In genomic region chr9:114300846-114301797, GRCh38 we compare ENCODE assay signal across 28 cellular contexts. TPM values are rescaled to one million over a fixed set of nuclear protein-coding genes. Genes with fewer than 3 reads are reported as not detected.
DNase-seq lines count a peak whose midpoint lies in the region; FAIRE-seq and TF ChIP-seq lines count a peak whose summit lies in the region.
"Had no signal": no experiment of that assay in that cellular context is flagged by ENCODE, and none has a peak within 500 bp of the region (broad histone marks: within the 10 kb centered on the region; RNA-seq: fewer than 3 reads in every experiment).

No MANE protein-coding gene starts in this region.

- H3K9me3 Mint-ChIP-seq in nephron progenitor cell = peaks cover 8% of the 10 kb centered on the region
- H3K9me3 Mint-ChIP-seq: activated naive CD4-positive, alpha-beta T cell treated with anti-CD3 and anti-CD28 coated beads for 36 hours had no signal

- H3K27ac ChIP-seq in adrenal gland (no peak overlapping the region), tibial artery (no peak overlapping the region)
- H3K27ac ChIP-seq: A549, dorsolateral prefrontal cortex, right lobe of liver, SK-N-MC had no signal

- peak overlapping the region; percentile 45 for H3K27ac Mint-ChIP-seq in nephron progenitor cell
- H3K27ac Mint-ChIP-seq: activated naive CD4-positive, alpha-beta T cell treated with anti-CD3 and anti-CD28 coated beads for 36 hours; T-helper 17 cell had no signal

- no peaks in the 10 kb centered on the region for H3K4me1 ChIP-seq in adrenal gland (replicated peaks in 1 of 2)
- H3K4me1 ChIP-seq in tibial artery = peaks cover 0 to 6% (median 0%) of the 10 kb centered on the region in 4 donors
- H3K4me1 ChIP-seq: A549 had no signal

- DNase-seq in activated T-cell treated with anti-CD3 and anti-CD28 coated beads, Interleukin-2, amount 50 U/mL, for 48 hours = peak; percentile 3 to 5
- no peak for DNase-seq in activated T-cell treated with anti-CD3 and anti-CD28 coated beads for 4 hours
- DNase-seq in adrenal gland = peak in 4 of 7 donors; percentile 7 to 35 (median 11)
- DNase-seq in nephron progenitor cell = no peak
- DNase-seq in tibial artery = peak; percentile 14 to 51
- no peak for DNase-seq in NCI-H1436 treated with DMSO at 0.1 percent for 48 hours (lab: John Stamatoyannopoulos, UW)
- DNase-seq in D721Med (ENCODE audit: insufficient read length, low spot score) = no peak
- DNase-seq in NCI-H526 treated with DMSO at 0.1 percent for 48 hours (lab: John Stamatoyannopoulos, UW) = no peak
- DNase-seq: activated CD4-positive, alpha-beta T cell treated with anti-CD3 and anti-CD28 coated beads, Interleukin-2, amount 50 U/mL, for 1 hour; activated naive CD4-positive, alpha-beta T cell treated with anti-CD3 and anti-CD28 coated beads for 36 hours; caudate nucleus; COR-L47; DND-41; KG1; NCI-H1694; NCI-H69; T-helper 17 cell had no signal

- no peak overlapping the region for H3K4me3 ChIP-seq in adrenal gland
- H3K4me3 ChIP-seq in tibial artery = no peak overlapping the region
- H3K4me3 ChIP-seq: A549, dorsolateral prefrontal cortex, GM12878, right lobe of liver, SK-N-MC had no signal

- no peak overlapping the region for H3K4me3 Mint-ChIP-seq in nephron progenitor cell
- H3K4me3 Mint-ChIP-seq: activated naive CD4-positive, alpha-beta T cell treated with anti-CD3 and anti-CD28 coated beads for 36 hours; T-helper 17 cell had no signal

- H3K4me1 Mint-ChIP-seq in nephron progenitor cell = peaks cover 11% of the 10 kb centered on the region

- H3K36me3 Mint-ChIP-seq in nephron progenitor cell (ENCODE audit: low read depth) = peaks cover 29% of the 10 kb centered on the region

- H3K9me3 ChIP-seq in adrenal gland (replicated peaks in 1 of 3) = no peaks in the 10 kb centered on the region
- peaks cover 0 to 4% (median 0%) of the 10 kb centered on the region in 3 donors for H3K9me3 ChIP-seq in tibial artery
- H3K9me3 ChIP-seq: A549, right lobe of liver had no signal

- intact Hi-C loops in adrenal gland (cut with DNase I) (no loop called here), tibial artery (cut with DNase I; ENCODE audit: low total_unique reads) (no loop called here)

- H3K36me3 ChIP-seq in adrenal gland (replicated peaks in 1 of 2) (peaks cover 0 to 8% of the 10 kb centered on the region in 2 donors), tibial artery (peaks cover 5 to 16% (median 5%) of the 10 kb centered on the region in 3 donors)
- H3K36me3 ChIP-seq: right lobe of liver had no signal

- 91 to 94% (median 93%) methylated on average over 14 to 31 of the region's 31 CpGs for WGBS in adrenal gland, 4 donors

- H3K27me3 Mint-ChIP-seq in nephron progenitor cell (ENCODE audit: low read depth, poor library complexity) = peaks cover 8% of the 10 kb centered on the region

- no peak for TF ChIP-seq POLR2A in adrenal gland (IDR thresholded peaks at IDR 0.05)

- no peak for FAIRE-seq in D721Med (lab: Jason Lieb, UNC)
- FAIRE-seq: A549, GM12878, islet of Langerhans had no signal

- TF ChIP-seq CTCF in adrenal gland (IDR thresholded peaks at IDR 0.05) = no peak
- no peak for TF ChIP-seq CTCF in nephron progenitor cell (IDR thresholded peaks at IDR 0.05)
- no peak for TF ChIP-seq CTCF in tibial artery (IDR thresholded peaks at IDR 0.05)
- TF ChIP-seq CTCF in D721Med (IDR thresholded peaks at IDR 0.05; ENCODE audit: insufficient read depth, missing control alignments) = no peak

- H3K27me3 ChIP-seq in adrenal gland = no peaks in the 10 kb centered on the region
- no peaks in the 10 kb centered on the region for H3K27me3 ChIP-seq in tibial artery
- H3K27me3 ChIP-seq: dorsolateral prefrontal cortex, right lobe of liver had no signal

RNA-seq across cellular contexts. Expression of gene ORM1, which starts 21.8 kb away (rescaled TPM):
- 10 to 100 TPM in 1 of 8 donors, 1 to 10 TPM in 6, not detected in 1; 2.9 to 26.0 (median 4.0) TPM for total RNA-seq in adrenal gland
- 10 to 100 TPM in 2 of 3 donors, 1 to 10 TPM in 1; 3.3 to 24.8 (median 14.3) TPM for polyA plus RNA-seq in adrenal gland
- total RNA-seq: activated naive CD4-positive, alpha-beta T cell treated with anti-CD3 and anti-CD28 coated beads for 36 hours; fibroblast of villous mesenchyme; osteoblast; RPMI7951; T-helper 17 cell had no signal
- polyA plus RNA-seq: BJ, GM12878 had no signal

RNA-seq across cellular contexts. Expression of gene ORM2, which starts 28.5 kb away (rescaled TPM):
- 1 to 10 TPM in 4 of 8 donors, under 1 TPM in 1, not detected in 3; 0.60 to 6.8 (median 1.8) TPM for total RNA-seq in adrenal gland
- polyA plus RNA-seq in adrenal gland = 10 to 100 TPM in 1 of 3 donors, 1 to 10 TPM in 1, under 1 TPM in 1; 0.88 to 16.2 (median 1.3) TPM
- total RNA-seq: activated naive CD4-positive, alpha-beta T cell treated with anti-CD3 and anti-CD28 coated beads for 36 hours; aorta; fibroblast of villous mesenchyme; osteoblast; RPMI7951; T-helper 17 cell had no signal
- polyA plus RNA-seq: aorta, BJ, GM12878 had no signal

Comparison
In these comparisons a context has a peak if more than half of its experiments do, and no peak if none do; other contexts are left out.
1. DNase-seq: peak in activated T-cell treated with anti-CD3 and anti-CD28 coated beads, Interleukin-2, amount 50 U/mL, for 48 hours (2 of 2), adrenal gland (4 of 7) and tibial artery (2 of 2); none in activated T-cell treated with anti-CD3 and anti-CD28 coated beads for 4 hours (single experiment), nephron progenitor cell (single experiment), NCI-H1436 treated with DMSO at 0.1 percent for 48 hours (single experiment), D721Med (single experiment) and NCI-H526 treated with DMSO at 0.1 percent for 48 hours (single experiment).